ENCODE assay signal across 26 cellular contexts in the genomic region with DNA sequence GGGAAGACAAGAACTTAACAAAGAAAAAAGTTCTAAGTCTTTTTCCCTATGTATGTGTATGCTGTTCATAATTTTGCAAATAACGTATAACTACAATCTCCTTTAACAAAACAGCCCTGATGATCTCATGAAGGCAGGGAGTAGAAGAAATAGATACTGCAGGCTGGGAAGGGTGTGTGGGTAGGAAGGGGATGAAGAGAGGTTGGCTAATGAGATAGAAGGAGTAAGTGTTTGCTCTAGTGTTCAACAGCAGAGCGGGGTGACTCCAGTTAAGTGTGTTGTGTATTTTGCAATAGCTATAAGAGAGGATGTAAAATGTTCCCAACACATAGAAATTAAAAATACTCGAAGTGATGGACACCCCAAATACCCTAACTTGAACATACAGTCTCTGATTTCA. TPM values are rescaled to one million over a fixed set of nuclear protein-coding genes. Genes with fewer than 3 reads are reported as not detected.
DNase-seq lines count a peak whose midpoint lies in the region; ATAC-seq and TF ChIP-seq lines count a peak whose summit lies in the region.
"Had no signal": no experiment of that assay in that cellular context is flagged by ENCODE, and none has a peak within 500 bp of the region (broad histone marks: within the 10 kb centered on the region; RNA-seq: fewer than 3 reads in every experiment).

No MANE protein-coding gene starts in this region.

- peak overlapping the region; percentile 95 for H3K27ac Mint-ChIP-seq in osteocyte (ENCODE audit: unreplicated experiment)
- H3K27ac Mint-ChIP-seq: activated naive CD4-positive, alpha-beta T cell treated with anti-CD3 and anti-CD28 coated beads, Interleukin-2, amount 10 ng/mL, durations not matched to agents 7 days and 5 days; B cell; natural killer cell had no signal

- H3K36me3 Mint-ChIP-seq in osteocyte (ENCODE audit: unreplicated experiment): peaks cover 48% of the 10 kb centered on the region
- H3K36me3 Mint-ChIP-seq: activated naive CD4-positive, alpha-beta T cell treated with anti-CD3 and anti-CD28 coated beads, Interleukin-2, amount 10 ng/mL, durations not matched to agents 7 days and 5 days; natural killer cell had no signal

- peaks cover 87% of the 10 kb centered on the region for H3K4me1 Mint-ChIP-seq in osteocyte (ENCODE audit: unreplicated experiment)
- H3K4me1 Mint-ChIP-seq: activated naive CD4-positive, alpha-beta T cell treated with anti-CD3 and anti-CD28 coated beads, Interleukin-2, amount 10 ng/mL, durations not matched to agents 7 days and 5 days; central memory CD8-positive, alpha-beta T cell; natural killer cell; stimulated activated naive CD8-positive, alpha-beta T cell treated with anti-CD3 and anti-CD28 coated beads, Interleukin-15, amount 100 ng/mL, for 72 hours had no signal

- H3K27me3 Mint-ChIP-seq in osteocyte (ENCODE audit: unreplicated experiment): no peaks in the 10 kb centered on the region
- H3K27me3 Mint-ChIP-seq: activated naive CD4-positive, alpha-beta T cell treated with anti-CD3 and anti-CD28 coated beads, Interleukin-2, amount 10 ng/mL, durations not matched to agents 7 days and 5 days; B cell; central memory CD8-positive, alpha-beta T cell; stimulated activated naive CD8-positive, alpha-beta T cell treated with anti-CD3 and anti-CD28 coated beads, Interleukin-15, amount 100 ng/mL, for 72 hours had no signal

- ATAC-seq in left ventricle myocardium superior: no peak
- no peak for ATAC-seq in HG02763 (IDR thresholded peaks at IDR 0.05; ENCODE audit: unreplicated experiment)
- ATAC-seq: natural killer cell; Panc1; stimulated activated naive CD8-positive, alpha-beta T cell treated with anti-CD3 and anti-CD28 coated beads, Interleukin-15, amount 100 ng/mL, for 72 hours had no signal

- H3K4me3 ChIP-seq in right atrium auricular region: no peak overlapping the region
- no peak overlapping the region for H3K4me3 ChIP-seq in dorsolateral prefrontal cortex
- H3K4me3 ChIP-seq: GM23248, sigmoid colon had no signal

- intact Hi-C loops in left ventricle myocardium superior (cut with micrococcal nuclease) (no loop called here), dorsolateral prefrontal cortex (cut with DNase I) (no loop called here)

- no peak overlapping the region for H3K4me3 Mint-ChIP-seq in osteocyte (ENCODE audit: unreplicated experiment)
- H3K4me3 Mint-ChIP-seq: activated naive CD4-positive, alpha-beta T cell treated with anti-CD3 and anti-CD28 coated beads, Interleukin-2, amount 10 ng/mL, durations not matched to agents 7 days and 5 days; B cell; central memory CD8-positive, alpha-beta T cell; natural killer cell; stimulated activated naive CD8-positive, alpha-beta T cell treated with anti-CD3 and anti-CD28 coated beads, Interleukin-15, amount 100 ng/mL, for 72 hours had no signal

- no peaks in the 10 kb centered on the region for H3K9me3 Mint-ChIP-seq in osteocyte (ENCODE audit: unreplicated experiment)
- H3K9me3 Mint-ChIP-seq: activated naive CD4-positive, alpha-beta T cell treated with anti-CD3 and anti-CD28 coated beads, Interleukin-2, amount 10 ng/mL, durations not matched to agents 7 days and 5 days; central memory CD8-positive, alpha-beta T cell; natural killer cell; stimulated activated naive CD8-positive, alpha-beta T cell treated with anti-CD3 and anti-CD28 coated beads, Interleukin-15, amount 100 ng/mL, for 72 hours had no signal

- H3K9me3 ChIP-seq in right atrium auricular region: no peaks in the 10 kb centered on the region

- H3K27me3 ChIP-seq in right atrium auricular region (no peaks in the 10 kb centered on the region), dorsolateral prefrontal cortex (no peaks in the 10 kb centered on the region)
- H3K27me3 ChIP-seq: sigmoid colon had no signal

- H3K4me1 ChIP-seq in right atrium auricular region: peaks cover 0 to 57% of the 10 kb centered on the region in 2 donors

- H3K27ac ChIP-seq in right atrium auricular region (peak overlapping the region; percentile 85 to 95), dorsolateral prefrontal cortex (peak overlapping the region in 55 of 59 donors; percentile 5 to 97 (median 80))

- peaks cover 19% of the 10 kb centered on the region for H3K36me3 ChIP-seq in right atrium auricular region

- TF ChIP-seq CTCF in right atrium auricular region (IDR thresholded peaks at IDR 0.05) (no peak), dorsolateral prefrontal cortex (IDR thresholded peaks at IDR 0.05 in 54 of 56, conservative IDR thresholded peaks at IDR 0.05 in 2 of 56; ENCODE audit: low read depth in 1 of 56, partially characterized antibody in 56 of 56) (no peak), osteocyte (IDR thresholded peaks at IDR 0.05) (no peak), GM10266 (IDR thresholded peaks at IDR 0.05; ENCODE audit: control insufficient read depth, insufficient read depth, low read depth, missing control alignments) (no peak)

- DNase-seq in right atrium auricular region (ENCODE audit: low spot score) (no peak), left ventricle myocardium superior (no peak), dorsolateral prefrontal cortex (no peak), osteocyte (ENCODE audit: extremely low spot score, unreplicated experiment) (no peak), GM10266 (ENCODE audit: extremely low spot score) (no peak), SHP77 (lab: John Stamatoyannopoulos, UW) (no peak), NCI-H128 (lab: John Stamatoyannopoulos, UW; ENCODE audit: unreplicated experiment) (no peak)
- DNase-seq: activated CD4-positive, alpha-beta T cell treated with anti-CD3 and anti-CD28 coated beads for 4 hours; activated naive CD4-positive, alpha-beta T cell treated with anti-CD3 and anti-CD28 coated beads, Interleukin-2, amount 10 ng/mL, durations not matched to agents 7 days and 5 days; amygdala; GF-D8; GM23248; head of caudate nucleus; KBM-7; MM.1S; natural killer cell; NCI-H1436 treated with DMSO at 0.1 percent for 48 hours; NCI-H524 treated with DMSO at 0.1 percent for 48 hours; sigmoid colon; stimulated activated CD4-positive, alpha-beta T cell treated with anti-CD3 and anti-CD28 coated beads, Interleukin-15, amount 100 ng/mL, for 24 hours; stimulated activated naive CD8-positive, alpha-beta T cell treated with anti-CD3 and anti-CD28 coated beads, Interleukin-15, amount 100 ng/mL, for 72 hours; T-helper 2 cell had no signal

RNA-seq across cellular contexts. Expression of a gene that starts 20.1 kb away (rescaled TPM):
- total RNA-seq in right atrium auricular region: 100 to 1,000 TPM in 1 of 2 donors, 10 to 100 TPM in 1; 86.1 to 115 TPM
- 49.8 TPM for total RNA-seq in left ventricle myocardium superior
- 100 to 1,000 TPM in 36 of 120 experiments, 10 to 100 TPM in 84; 43.1 to 244 (median 83.2) TPM for total RNA-seq in dorsolateral prefrontal cortex
- 274 and 281 TPM in 2 replicates for total RNA-seq in osteocyte
